ENCODE assay signal across 12 cellular contexts in the genomic region with DNA sequence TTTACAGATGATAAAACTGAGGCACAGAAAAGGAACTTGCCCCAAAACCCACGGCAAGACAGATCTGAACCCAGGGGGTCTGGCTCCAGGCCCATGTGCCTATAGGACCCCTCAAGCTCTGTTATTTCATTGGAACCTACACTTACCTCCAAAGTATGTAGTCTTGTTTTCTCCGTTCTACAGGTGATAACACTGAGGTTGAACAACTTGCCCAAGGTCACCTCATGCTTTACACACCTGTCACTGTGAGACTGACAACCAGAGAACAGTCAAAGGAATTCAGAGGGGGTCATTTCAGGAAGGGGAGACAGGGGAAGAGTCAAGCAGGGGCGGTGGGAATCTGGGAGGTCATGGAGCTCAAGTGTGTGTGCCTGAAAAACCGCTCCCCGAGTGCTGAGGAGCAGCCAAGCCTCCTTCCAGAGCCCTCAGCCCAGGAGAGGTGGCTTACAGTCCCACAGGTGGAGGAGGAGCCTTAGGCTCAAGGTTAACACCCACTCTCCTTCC. TPM values are rescaled to one million over a fixed set of nuclear protein-coding genes. Genes with fewer than 3 reads are reported as not detected.
A peak's percentile ranks its signal among the peaks of the same experiment; 100 is the strongest.
DNase-seq lines count a peak whose midpoint lies in the region; ATAC-seq and TF ChIP-seq lines count a peak whose summit lies in the region.
"Had no signal": no experiment of that assay in that cellular context is flagged by ENCODE, and none has a peak within 500 bp of the region (broad histone marks: within the 10 kb centered on the region; RNA-seq: fewer than 3 reads in every experiment).

No MANE protein-coding gene starts in this region.

- peaks cover 31% of the 10 kb centered on the region for H3K4me1 ChIP-seq in OCI-LY3 (ENCODE audit: low read length)
- H3K4me1 ChIP-seq in prostate gland (replicated peaks) = peaks cover 8% of the 10 kb centered on the region
- H3K4me1 ChIP-seq: SJCRH30, testis had no signal

- H4K20me1 ChIP-seq in OCI-LY3 (ENCODE audit: insufficient read depth, low read length) = no peaks in the 10 kb centered on the region

- peak overlapping the region; percentile 60 for H3K4me3 Mint-ChIP-seq in Calu3 (ENCODE audit: low read depth, unreplicated experiment)

- CTCF ChIA-PET in Calu3 (lab: Charles Lee) = interaction anchor here (0.6 to 1.8 kb wide), 5 partner anchors 19 to 270 kb away, joined by 3 to 8 read pairs (median 3); no protein-coding TSS in a partner anchor

- DNase-seq in Calu3 (no peak), epithelial cell of prostate (ENCODE audit: low read depth, low spot score) (no peak), prostate gland (ENCODE audit: low spot score) (no peak), DMS114 treated with DMSO at 0.1 percent for 48 hours (lab: John Stamatoyannopoulos, UW; ENCODE audit: unreplicated experiment) (no peak), RPMI8226 (no peak)
- DNase-seq: NCI-H1092, testis had no signal

- intact Hi-C loops in Calu3 (cut with micrococcal nuclease; ENCODE audit: unreplicated experiment) = no loop called here
- intact Hi-C loops in prostate gland (cut with DNase I) = loop anchor here (5.0 kb wide), 1 partner anchor 41 kb away; no protein-coding TSS in a partner anchor

- peaks cover 40% of the 10 kb centered on the region for H3K4me1 Mint-ChIP-seq in Calu3 (ENCODE audit: low read depth, unreplicated experiment)

- H3K9me3 ChIP-seq in OCI-LY3 (ENCODE audit: insufficient read depth, low read length) (no peaks in the 10 kb centered on the region), prostate gland (no peaks in the 10 kb centered on the region)
- H3K9me3 ChIP-seq: testis had no signal

- TF ChIP-seq POLR2A in prostate gland (IDR thresholded peaks at IDR 0.05) = peak; percentile 34

- peak overlapping the region; percentile 81 for H3K27ac Mint-ChIP-seq in Calu3 (ENCODE audit: unreplicated experiment)

- 86% methylated on average over 5 of the region's 5 CpGs for WGBS in prostate gland

- H3K27me3 ChIP-seq in OCI-LY3 (ENCODE audit: low read depth, low read length) = no peaks in the 10 kb centered on the region
- H3K27me3 ChIP-seq in prostate gland (replicated peaks; ENCODE audit: insufficient read depth) = no peaks in the 10 kb centered on the region
- H3K27me3 ChIP-seq: cardiac muscle cell, SJCRH30, testis had no signal

- H3K27ac ChIP-seq in OCI-LY3 (ENCODE audit: low read length) (peak overlapping the region; percentile 75; the same call in 1 of the 2 replicates), epithelial cell of prostate (peak overlapping the region; percentile 89), prostate gland (no peak overlapping the region)
- H3K27ac ChIP-seq: cardiac muscle cell, SJCRH30, testis had no signal

- H2AFZ ChIP-seq in OCI-LY3 (ENCODE audit: low read depth, low read length) = peak overlapping the region; percentile 57; the same call in 1 of the 2 replicates

- H3K4me3 ChIP-seq in OCI-LY3 (ENCODE audit: low read length) (peak overlapping the region; percentile 76), prostate gland (no peak overlapping the region)
- H3K4me3 ChIP-seq: cardiac muscle cell had no signal

- H3K36me3 ChIP-seq in OCI-LY3 (replicated peaks; ENCODE audit: low read depth, low read length) (no peaks in the 10 kb centered on the region), prostate gland (no peaks in the 10 kb centered on the region)
- H3K36me3 ChIP-seq: cardiac muscle cell, SJCRH30 had no signal

- ATAC-seq in HG03196 (IDR thresholded peaks at IDR 0.05; ENCODE audit: unreplicated experiment) = no peak
- no peak for ATAC-seq in GM18867 (IDR thresholded peaks at IDR 0.05; ENCODE audit: unreplicated experiment)

- peak overlapping the region; percentile 96 for H3K4me2 ChIP-seq in OCI-LY3 (ENCODE audit: low read length)

- TF ChIP-seq CTCF in Calu3 (IDR thresholded peaks at IDR 0.05; ENCODE audit: unreplicated experiment) (no peak), OCI-LY3 (IDR thresholded peaks at IDR 0.05; ENCODE audit: low read depth, low read length) (no peak), prostate gland (IDR thresholded peaks at IDR 0.05) (no peak)

- H3K79me2 ChIP-seq in OCI-LY3 (ENCODE audit: low read length) = no peaks in the 10 kb centered on the region

- peaks cover 29% of the 10 kb centered on the region for H3K36me3 Mint-ChIP-seq in Calu3 (ENCODE audit: insufficient read depth, unreplicated experiment)

- H3K27me3 Mint-ChIP-seq in Calu3 (ENCODE audit: unreplicated experiment) = no peaks in the 10 kb centered on the region

- peak overlapping the region; percentile 48; the same call in 1 of the 2 replicates for H3K9ac ChIP-seq in OCI-LY3 (ENCODE audit: low read length)

- BruUV-seq in Calu3 (replicated peaks; lab: Mats Ljungman, UMichigan) = no TSS peak

- peaks cover 4% of the 10 kb centered on the region for H3K9me3 Mint-ChIP-seq in Calu3 (ENCODE audit: low read depth, unreplicated experiment)

RNA-seq across cellular contexts. Expression of a gene that starts 47.7 kb away (rescaled TPM):
- total RNA-seq in Calu3 (2022) (19.2 and 19.4 TPM in 2 replicates), prostate gland (10 to 100 TPM; 15.3 to 26.0 TPM)

Comparison
In these comparisons a context has a peak if more than half of its experiments do, and no peak if none do; other contexts are left out.
1. H3K27ac ChIP-seq: peak in OCI-LY3 (single experiment) and epithelial cell of prostate (single experiment); none in prostate gland (0 of 2).